Comparison of ENCODE assay signal across 8 cellular contexts in genomic region chr2:9423922-9424272, GRCh38. TPM values are rescaled to one million over a fixed set of nuclear protein-coding genes. Genes with fewer than 3 reads are reported as not detected.
DNase-seq lines count a peak whose midpoint lies in the region; ATAC-seq and TF ChIP-seq lines count a peak whose summit lies in the region.

No MANE protein-coding gene starts in this region.

- peaks cover 38% of the 10 kb centered on the region for H3K4me1 ChIP-seq in CD4-positive, CD25-positive, alpha-beta regulatory T cell (ENCODE audit: control insufficient read depth, insufficient read depth, low read length, poor library complexity, severe bottlenecking)

- 1% methylated on average over 21 of the region's 21 CpGs for WGBS in adipose tissue, 3 donors

- no peaks in the 10 kb centered on the region for H3K36me3 Mint-ChIP-seq in CD4-positive, CD25-positive, alpha-beta regulatory T cell
- no peaks in the 10 kb centered on the region for H3K36me3 Mint-ChIP-seq in IgD-negative memory B cell

- peak in 1 of 3 donors; percentile 68 for DNase-seq in CD4-positive, CD25-positive, alpha-beta regulatory T cell
- DNase-seq in kidney epithelial cell (ENCODE audit: low read depth) (no peak), COLO668 (lab: John Stamatoyannopoulos, UW; ENCODE audit: unreplicated experiment) (no peak), epidermal melanocyte (ENCODE audit: insufficient read length, low spot score) (no peak)
- DNase-seq in stimulated activated naive CD8-positive, alpha-beta T cell treated with anti-CD3 and anti-CD28 coated beads, Interleukin-15, amount 100 ng/mL, for 72 hours: peak in 1 of 2 donors; percentile 47

- no peaks in the 10 kb centered on the region for H3K27me3 Mint-ChIP-seq in CD4-positive, CD25-positive, alpha-beta regulatory T cell
- H3K27me3 Mint-ChIP-seq in IgD-negative memory B cell: no peaks in the 10 kb centered on the region
- no peaks in the 10 kb centered on the region for H3K27me3 Mint-ChIP-seq in stimulated activated naive CD8-positive, alpha-beta T cell treated with anti-CD3 and anti-CD28 coated beads, Interleukin-15, amount 100 ng/mL, for 72 hours

- peaks cover 3% of the 10 kb centered on the region for H3K36me3 ChIP-seq in CD4-positive, CD25-positive, alpha-beta regulatory T cell (ENCODE audit: control insufficient read depth, insufficient read depth, low read length)
- no peaks in the 10 kb centered on the region for H3K36me3 ChIP-seq in kidney epithelial cell (ENCODE audit: control insufficient read depth, insufficient read depth, low read length)

- peaks cover 24 to 40% (median 31%) of the 10 kb centered on the region in 4 donors for H3K4me1 Mint-ChIP-seq in CD4-positive, CD25-positive, alpha-beta regulatory T cell
- peaks cover 10 to 21% (median 17%) of the 10 kb centered on the region in 3 donors for H3K4me1 Mint-ChIP-seq in IgD-negative memory B cell
- H3K4me1 Mint-ChIP-seq in stimulated activated naive CD8-positive, alpha-beta T cell treated with anti-CD3 and anti-CD28 coated beads, Interleukin-15, amount 100 ng/mL, for 72 hours: peaks cover 37% of the 10 kb centered on the region

- H3K27me3 ChIP-seq in CD4-positive, CD25-positive, alpha-beta regulatory T cell (ENCODE audit: control insufficient read depth, insufficient read depth, low read length): no peaks in the 10 kb centered on the region
- H3K27me3 ChIP-seq in kidney epithelial cell (ENCODE audit: control insufficient read depth, insufficient read depth, low read length): no peaks in the 10 kb centered on the region

- peaks cover 0 to 2% (median 0%) of the 10 kb centered on the region in 7 donors for H3K9me3 Mint-ChIP-seq in CD4-positive, CD25-positive, alpha-beta regulatory T cell
- no peaks in the 10 kb centered on the region for H3K9me3 Mint-ChIP-seq in IgD-negative memory B cell
- no peaks in the 10 kb centered on the region for H3K9me3 Mint-ChIP-seq in stimulated activated naive CD8-positive, alpha-beta T cell treated with anti-CD3 and anti-CD28 coated beads, Interleukin-15, amount 100 ng/mL, for 72 hours

- no peak overlapping the region for H3K4me3 Mint-ChIP-seq in CD4-positive, CD25-positive, alpha-beta regulatory T cell
- H3K4me3 Mint-ChIP-seq in IgD-negative memory B cell: no peak overlapping the region
- no peak overlapping the region for H3K4me3 Mint-ChIP-seq in stimulated activated naive CD8-positive, alpha-beta T cell treated with anti-CD3 and anti-CD28 coated beads, Interleukin-15, amount 100 ng/mL, for 72 hours

- peak overlapping the region; percentile 86 for H3K27ac ChIP-seq in CD4-positive, CD25-positive, alpha-beta regulatory T cell (ENCODE audit: insufficient read depth, low read length, poor library complexity, severe bottlenecking)
- H3K27ac ChIP-seq in adipose tissue (ENCODE audit: low read depth, low read length): peak overlapping the region; percentile 51

- H3K9me3 ChIP-seq in CD4-positive, CD25-positive, alpha-beta regulatory T cell (ENCODE audit: control insufficient read depth in 2 of 2, low read length in 2 of 2): no peaks in the 10 kb centered on the region

- peak in 1 of 2 donors; percentile 4 for ATAC-seq in CD4-positive, CD25-positive, alpha-beta regulatory T cell (ENCODE audit: low read depth in 2 of 2)
- peak; percentile 5 for ATAC-seq in GM19372 (IDR thresholded peaks at IDR 0.05; ENCODE audit: low read depth, unreplicated experiment)
- peak; percentile 36 for ATAC-seq in stimulated activated naive CD8-positive, alpha-beta T cell treated with anti-CD3 and anti-CD28 coated beads, Interleukin-15, amount 100 ng/mL, for 72 hours

- H3K27ac Mint-ChIP-seq in CD4-positive, CD25-positive, alpha-beta regulatory T cell: peak overlapping the region in 1 of 3 donors; percentile 97
- peak overlapping the region in 2 of 3 donors; percentile 94 to 96 for H3K27ac Mint-ChIP-seq in IgD-negative memory B cell
- peak overlapping the region; percentile 92 to 97 for H3K27ac Mint-ChIP-seq in stimulated activated naive CD8-positive, alpha-beta T cell treated with anti-CD3 and anti-CD28 coated beads, Interleukin-15, amount 100 ng/mL, for 72 hours

- no peak for TF ChIP-seq CTCF in kidney epithelial cell (IDR thresholded peaks at IDR 0.05; ENCODE audit: insufficient read depth, low read length, poor library complexity, severe bottlenecking)

- H3K4me3 ChIP-seq in CD4-positive, CD25-positive, alpha-beta regulatory T cell (ENCODE audit: low read depth, low read length): peak overlapping the region; percentile 88
- peak overlapping the region; percentile 66 for H3K4me3 ChIP-seq in kidney epithelial cell (ENCODE audit: low read depth, low read length)

RNA-seq across cellular contexts. Expression of gene CPSF3, which starts 0.4 kb away (rescaled TPM):
- total RNA-seq in CD4-positive, CD25-positive, alpha-beta regulatory T cell: 23.1 TPM
- 10 to 100 TPM; 30.7 to 37.8 (median 35.6) TPM for polyA plus RNA-seq in CD4-positive, CD25-positive, alpha-beta regulatory T cell
- polyA plus RNA-seq in IgD-negative memory B cell: 21.9 TPM
- 10 to 100 TPM in 2 of 3 donors, 1 to 10 TPM in 1; 7.3 to 15.7 (median 13.7) TPM for polyA plus RNA-seq in adipose tissue
- total RNA-seq in kidney epithelial cell: 39.0 and 43.1 TPM in 2 replicates

RNA-seq across cellular contexts. Expression of gene ITGB1BP1, which starts 0.6 kb away (rescaled TPM):
- total RNA-seq in CD4-positive, CD25-positive, alpha-beta regulatory T cell: 65.3 TPM
- 100 to 1,000 TPM; 106 to 199 (median 168) TPM for polyA plus RNA-seq in CD4-positive, CD25-positive, alpha-beta regulatory T cell
- 122 TPM for polyA plus RNA-seq in IgD-negative memory B cell
- 100 to 1,000 TPM in 2 of 3 donors, 10 to 100 TPM in 1; 20.6 to 219 (median 172) TPM for polyA plus RNA-seq in adipose tissue
- 41.4 and 45.3 TPM in 2 replicates for total RNA-seq in kidney epithelial cell

RNA-seq across cellular contexts. Expression of gene IAH1, which starts 50.5 kb away (rescaled TPM):
- total RNA-seq in CD4-positive, CD25-positive, alpha-beta regulatory T cell: 40.7 TPM
- polyA plus RNA-seq in CD4-positive, CD25-positive, alpha-beta regulatory T cell: 100 to 1,000 TPM in 2 of 4 donors, 10 to 100 TPM in 2; 87.6 to 108 (median 98.0) TPM
- polyA plus RNA-seq in IgD-negative memory B cell (73.4 TPM), adipose tissue (10 to 100 TPM; 32.0 to 64.8 (median 64.1) TPM)
- total RNA-seq in kidney epithelial cell: 51.9 and 63.7 TPM in 2 replicates
